Comparison of ENCODE assay signal across 8 cellular contexts in genomic region chr1:77888429-77889239, GRCh38. TPM values are rescaled to one million over a fixed set of nuclear protein-coding genes. Genes with fewer than 3 reads are reported as not detected.
A peak's percentile ranks its signal among the peaks of the same experiment; 100 is the strongest.
DNase-seq lines count a peak whose midpoint lies in the region; ATAC-seq, FAIRE-seq and TF ChIP-seq lines count a peak whose summit lies in the region.

TSS of gene NEXN (plus strand) at chr1:77888624. CDS start at chr1:77916107, 27,483 bp downstream.

- H3K4me1 ChIP-seq in A673 (ENCODE audit: insufficient read depth, low read length, poor library complexity, severe bottlenecking) (peaks cover 13% of the 10 kb centered on the region), colonic mucosa (no peaks in the 10 kb centered on the region), keratinocyte (ENCODE audit: control insufficient read depth, extremely low read depth, insufficient read depth, low read length) (peaks cover 10% of the 10 kb centered on the region)

- TF ChIP-seq CTCF in A673 (conservative IDR thresholded peaks at IDR 0.05; ENCODE audit: low read depth, low read length) (no peak), GM13977 (IDR thresholded peaks at IDR 0.05; ENCODE audit: extremely low read depth, insufficient read depth, missing control alignments) (no peak), colonic mucosa (IDR thresholded peaks at IDR 0.05) (no peak), keratinocyte (optimal IDR thresholded peaks at IDR 0.05 in 1 of 3, IDR thresholded peaks at IDR 0.05 in 1 of 3, conservative IDR thresholded peaks at IDR 0.05 in 1 of 3; ENCODE audit: extremely low read depth in 1 of 3, insufficient read depth in 2 of 3, low read length in 3 of 3) (no peak)

- no TSS peak for BruUV-seq in A673 (replicated peaks; lab: Mats Ljungman, UMichigan)

- peak within 1 kb of the TSS; percentile 63 to 66 for H3K9ac ChIP-seq in colonic mucosa (ENCODE audit: low read depth in 2 of 2, low read length in 2 of 2)
- H3K9ac ChIP-seq in keratinocyte (ENCODE audit: control insufficient read depth, extremely low read depth, insufficient read depth, low read length): peak within 1 kb of the TSS; percentile 77

- intact Hi-C loops in A673 (cut with micrococcal nuclease; ENCODE audit: unreplicated experiment): no loop called here
- intact Hi-C loops in colonic mucosa (cut with DNase I): loop anchor here (5.0 kb wide), 1 partner anchor 56 kb away; no protein-coding TSS in a partner anchor

- peak within 1 kb of the TSS; percentile 54 for H3K27ac ChIP-seq in A673 (ENCODE audit: low read depth, low read length, poor library complexity, severe bottlenecking)
- peak within 1 kb of the TSS; percentile 65 for H3K27ac ChIP-seq in colonic mucosa
- H3K27ac ChIP-seq in keratinocyte (ENCODE audit: control insufficient read depth, insufficient read depth, low read length): peak within 1 kb of the TSS; percentile 68
- peak within 1 kb of the TSS in 20 of 21 experiments; percentile 39 to 94 (median 72) for H3K27ac ChIP-seq in skin epidermis

- H3K4me2 ChIP-seq in keratinocyte (ENCODE audit: control insufficient read depth, extremely low read depth, insufficient read depth, low read depth, low read length): peak within 1 kb of the TSS; percentile 92

- H2AFZ ChIP-seq in keratinocyte (ENCODE audit: control insufficient read depth, low read length): peak within 1 kb of the TSS; percentile 93

- ATAC-seq in HG03175 (IDR thresholded peaks at IDR 0.05; ENCODE audit: unreplicated experiment): peak; percentile 58

- CTCF ChIA-PET in A673 (lab: Charles Lee): no interaction called here

- in situ Hi-C loops in GM13977 (cut with MboI; ENCODE audit: low pct_unique_long_range_greater_than_20kb, low sequenced_read_pairs, unreplicated experiment): no loop called here

- H3K79me2 ChIP-seq in keratinocyte (ENCODE audit: control insufficient read depth, insufficient read depth, low read length): no peaks in the 10 kb centered on the region

- no peaks in the 10 kb centered on the region for H3K9me1 ChIP-seq in keratinocyte (ENCODE audit: control insufficient read depth, extremely low read depth, insufficient read depth, low read length)

- dilution Hi-C loops in keratinocyte (cut with MboI; ENCODE audit: extremely low pct_ligation_motif_present, low sequenced_read_pairs): no loop called here

- H3K36me3 ChIP-seq in A673 (ENCODE audit: insufficient read depth, low read length, poor library complexity, severe bottlenecking) (no peaks in the 10 kb centered on the region), colonic mucosa (no peaks in the 10 kb centered on the region), keratinocyte (ENCODE audit: control insufficient read depth in 2 of 2, extremely low read depth in 1 of 2, insufficient read depth in 2 of 2, low read length in 2 of 2) (no peaks in the 10 kb centered on the region)

- H3K9me3 ChIP-seq in A673 (ENCODE audit: low read depth, low read length, poor library complexity, severe bottlenecking) (no peaks in the 10 kb centered on the region), colonic mucosa (no peaks in the 10 kb centered on the region), keratinocyte (ENCODE audit: control insufficient read depth, low read depth, low read length) (no peaks in the 10 kb centered on the region)

- peak; percentile 52 for DNase-seq in A673 (ENCODE audit: low spot score)
- peak; percentile 43 for DNase-seq in GM13977 (ENCODE audit: low spot score)
- peak; percentile 5 for DNase-seq in SW480 (ENCODE audit: low spot score)
- DNase-seq in colonic mucosa: peak; percentile 38
- DNase-seq in keratinocyte (ENCODE audit: low read depth, low spot score): no peak
- DNase-seq in NK-92 (lab: John Stamatoyannopoulos, UW; ENCODE audit: unreplicated experiment): no peak

- POLR2A ChIA-PET in A673 (lab: Charles Lee; ENCODE audit: low non-redundant PET): no interaction called here

- no peaks in the 10 kb centered on the region for H4K20me1 ChIP-seq in keratinocyte (ENCODE audit: control insufficient read depth, extremely low read depth, insufficient read depth, low read length)

- H3K27me3 ChIP-seq in A673 (replicated peaks; ENCODE audit: insufficient read depth, low read depth, low read length, poor library complexity) (no peaks in the 10 kb centered on the region), colonic mucosa (no peaks in the 10 kb centered on the region), keratinocyte (ENCODE audit: control insufficient read depth, extremely low read depth, insufficient read depth, low read length) (no peaks in the 10 kb centered on the region)

- H3K4me3 ChIP-seq in A673 (ENCODE audit: low read depth, low read length, poor library complexity, severe bottlenecking): peak within 1 kb of the TSS; percentile 93
- peak within 1 kb of the TSS; percentile 47 for H3K4me3 ChIP-seq in colonic mucosa
- peak within 1 kb of the TSS; percentile 75 to 82 (median 77) for H3K4me3 ChIP-seq in keratinocyte (ENCODE audit: control insufficient read depth in 2 of 3, extremely low read depth in 1 of 3, insufficient read depth in 2 of 3, low read depth in 1 of 3, low read length in 3 of 3)
- H3K4me3 ChIP-seq in skin epidermis: peak within 1 kb of the TSS; percentile 47 to 69 (median 60)

- no peak for FAIRE-seq in keratinocyte (lab: Jason Lieb, UNC)

RNA-seq across cellular contexts. Expression of gene NEXN, which starts in this region (rescaled TPM):
- total RNA-seq in A673 (2021): 0.45 and 0.70 TPM in 2 replicates
- total RNA-seq in colonic mucosa: 10 to 100 TPM in 1 of 2 donors, 1 to 10 TPM in 1; 1.0 to 10.9 TPM
- polyA plus RNA-seq in keratinocyte: 1.5 to 2.3 TPM (median 1.8 TPM) in 3 replicates
- 5.9 TPM for polyA plus RNA-seq in keratinocyte (2011; ENCODE audit: low read depth)
- polyA plus RNA-seq in keratinocyte (2011; cell fraction: cytosol; rRNA removed): 1.7 and 2.0 TPM in 2 replicates
- polyA plus RNA-seq in keratinocyte (2011; cell fraction: nucleus; rRNA removed): 2.8 and 4.4 TPM in 2 replicates
- polyA plus RNA-seq in keratinocyte (2012; ENCODE audit: low replicate concordance): 1.1 and 9.0 TPM in 2 replicates
- 0.26 to 0.58 TPM in 2 of 3 replicates, not detected in the other for polyA minus RNA-seq in keratinocyte
- 0.58 TPM for polyA minus RNA-seq in keratinocyte (2011; cell fraction: cytosol; rRNA and poly(A)+ RNA removed)
- polyA minus RNA-seq in keratinocyte (2011; cell fraction: nucleus; rRNA and poly(A)+ RNA removed): 1.9 and 3.9 TPM in 2 replicates

Comparison
In these comparisons a context has a peak if more than half of its experiments do, and no peak if none do; other contexts are left out.
1. Peak in DNase-seq, H3K4me3 ChIP-seq and H3K27ac ChIP-seq in A673; RNA of the gene not detected or under 1 TPM.
2. DNase-seq: peak in GM13977 (single experiment), SW480 (single experiment) and colonic mucosa (single experiment); none in keratinocyte (single experiment) and NK-92 (single experiment).
3. Peak in every context shown above with its lines, with median percentiles within 50 percentile points of each other: H3K27ac ChIP-seq and H3K4me3 ChIP-seq.